Comparison of ENCODE assay signal across 26 cellular contexts in genomic region chr1:90143522-90144050, GRCh38.
"Had no signal": no experiment of that assay in that cellular context is flagged by ENCODE, and none has a peak within 500 bp of the region (broad histone marks: within the 10 kb centered on the region; RNA-seq: fewer than 3 reads in every experiment).

No MANE protein-coding gene starts in this region.

- H3K27me3 ChIP-seq: dorsolateral prefrontal cortex, right atrium auricular region, stomach, thyroid gland, vagina had no signal

- H3K4me1 ChIP-seq: left ventricle myocardium inferior, lower lobe of right lung, prostate gland, right atrium auricular region, stomach, thyroid gland, vagina had no signal

- H3K36me3 ChIP-seq: left ventricle myocardium inferior, lower lobe of right lung, prostate gland, right atrium auricular region, stomach, thyroid gland, vagina had no signal

- H3K27ac ChIP-seq: dorsolateral prefrontal cortex, left ventricle myocardium inferior, lower lobe of right lung, prostate gland, right atrium auricular region, stomach, thyroid gland, vagina had no signal

- FAIRE-seq: frontal cortex had no signal

- H3K9me3 ChIP-seq: prostate gland, thyroid gland, vagina had no signal

- DNase-seq: dorsolateral prefrontal cortex; effector CD4-positive, alpha-beta T cell; hypothalamus; immature natural killer cell; islet precursor cell; kidney glomerular epithelial cell; left colon; left ventricle myocardium inferior; lower lobe of right lung; naive thymus-derived CD8-positive, alpha-beta T cell; nephron progenitor cell; nucleus accumbens; stimulated activated CD4-positive, alpha-beta T cell treated with anti-CD3 and anti-CD28 coated beads, Interleukin-12 subunit alpha, Interleukin-12 subunit beta, amount 100 ng/mL, for 4 hours; stimulated activated CD4-positive, alpha-beta T cell treated with anti-CD3 and anti-CD28 coated beads, Interleukin-1b, Interleukin-23, amount 100 ng/mL, for 48 hours; stimulated activated CD4-positive, alpha-beta T cell treated with anti-CD3 and anti-CD28 coated beads, Interleukin-4, amount 100 ng/mL, for 1 hour; stimulated activated CD8-positive, alpha-beta memory T cell treated with anti-CD3 and anti-CD28 coated beads, Interleukin-4, amount 100 ng/mL, for 48 hours; stimulated activated naive CD4-positive, alpha-beta T cell treated with Interleukin-2 at 50 U/mL for 16 hours; stomach; thyroid gland; trophoblast cell had no signal

- ATAC-seq: left colon; lower lobe of right lung; naive thymus-derived CD8-positive, alpha-beta T cell; sciatic nerve had no signal

- H3K4me3 ChIP-seq: dorsolateral prefrontal cortex, left ventricle myocardium inferior, lower lobe of right lung, prostate gland, right atrium auricular region, smooth muscle cell, stomach, thyroid gland, vagina had no signal
